Comparison of ENCODE assay signal across 14 cellular contexts in the genomic region with DNA sequence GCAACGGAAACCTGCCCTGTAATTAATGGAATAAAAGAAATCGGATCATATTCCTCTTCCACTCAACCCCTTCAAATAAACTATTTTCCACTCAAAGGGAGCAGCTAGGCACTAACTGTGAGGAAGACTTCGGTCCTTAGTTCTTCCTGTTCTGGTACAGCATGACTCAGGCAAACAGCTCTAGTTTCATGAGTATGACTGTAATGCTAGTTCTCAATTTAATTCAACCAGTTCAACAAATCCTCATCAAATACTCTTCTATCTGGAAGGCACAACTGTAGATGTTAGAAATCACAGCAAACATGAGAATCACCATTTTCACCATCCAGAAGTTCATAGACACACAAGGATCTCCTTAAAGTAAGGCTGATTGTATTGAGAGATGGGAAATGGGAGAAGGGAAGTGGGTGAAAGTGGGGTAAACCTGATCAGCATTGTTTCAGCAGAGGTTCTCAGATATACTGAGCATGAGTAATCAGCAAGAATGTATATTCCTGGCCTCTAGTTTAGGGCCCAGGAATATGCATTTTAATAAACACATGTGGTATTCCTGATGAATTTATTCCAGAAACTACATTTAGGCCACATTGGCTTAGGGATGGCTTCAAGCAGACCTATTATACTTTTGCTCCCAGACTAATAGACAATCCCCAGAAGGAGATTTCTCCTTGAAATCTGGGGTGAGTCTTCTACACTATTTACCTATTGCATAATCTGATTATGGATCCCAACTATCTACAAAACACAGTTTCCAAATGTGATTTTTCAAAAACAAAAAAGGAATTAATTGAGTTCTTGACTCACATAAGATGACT.
A peak's percentile ranks its signal among the peaks of the same experiment; 100 is the strongest.
DNase-seq lines count a peak whose midpoint lies in the region; ATAC-seq and TF ChIP-seq lines count a peak whose summit lies in the region.
"Had no signal": no experiment of that assay in that cellular context is flagged by ENCODE, and none has a peak within 500 bp of the region (broad histone marks: within the 10 kb centered on the region; RNA-seq: fewer than 3 reads in every experiment).

No MANE protein-coding gene starts in this region.

- H3K27me3 Mint-ChIP-seq in neural crest cell (ENCODE audit: low read depth): no peaks in the 10 kb centered on the region
- H3K27me3 Mint-ChIP-seq: activated CD8-positive, alpha-beta T cell treated with anti-CD3 and anti-CD28 coated beads for 36 hours; naive thymus-derived CD8-positive, alpha-beta T cell had no signal

- peak overlapping the region; percentile 37 for H3K27ac ChIP-seq in brain microvascular endothelial cell
- H3K27ac ChIP-seq: body of pancreas had no signal

- no peaks in the 10 kb centered on the region for H3K36me3 ChIP-seq in brain microvascular endothelial cell (replicated peaks)
- H3K36me3 ChIP-seq: MG63, tibial nerve had no signal

- TF ChIP-seq CTCF in brain microvascular endothelial cell (IDR thresholded peaks at IDR 0.05; ENCODE audit: low read depth, low read length, missing control alignments) (no peak), neural crest cell (conservative IDR thresholded peaks at IDR 0.05) (no peak)

- in situ Hi-C loops in brain microvascular endothelial cell (cut with HindIII; ENCODE audit: low pct_ligation_motif_present, low sequenced_read_pairs): no loop called here

- DNase-seq in LHCN-M2 (ENCODE audit: low read depth): peak; percentile 71
- peak; percentile 39 for DNase-seq in brain microvascular endothelial cell
- DNase-seq in neural crest cell (ENCODE audit: low read depth, low spot score): no peak
- no peak for DNase-seq in dedifferentiated amniotic fluid mesenchymal stem cell (ENCODE audit: extremely low spot score)
- DNase-seq in stimulated activated CD4-positive, alpha-beta T cell treated with anti-CD3 and anti-CD28 coated beads, Interleukin-2, amount 100 ng/mL, for 48 hours: no peak
- no peak for DNase-seq in stimulated activated naive CD4-positive, alpha-beta T cell (lab: John Stamatoyannopoulos, UW)
- DNase-seq: activated CD8-positive, alpha-beta T cell treated with anti-CD3 and anti-CD28 coated beads for 36 hours; body of pancreas; MG63; naive thymus-derived CD8-positive, alpha-beta T cell; stimulated activated CD4-positive, alpha-beta T cell treated with anti-CD3 and anti-CD28 coated beads, Interleukin-4, amount 100 ng/mL, for 4 hours had no signal

- H3K27ac Mint-ChIP-seq in neural crest cell (ENCODE audit: unreplicated experiment): peak overlapping the region; percentile 48
- H3K27ac Mint-ChIP-seq: activated CD8-positive, alpha-beta T cell treated with anti-CD3 and anti-CD28 coated beads for 36 hours; naive thymus-derived CD8-positive, alpha-beta T cell had no signal

- no peak overlapping the region for H3K4me3 ChIP-seq in brain microvascular endothelial cell (ENCODE audit: low read depth, low read length)
- H3K4me3 ChIP-seq: body of pancreas, MG63, tibial nerve had no signal

- ATAC-seq in GM18909 (IDR thresholded peaks at IDR 0.05; ENCODE audit: poor library complexity, unreplicated experiment) (peak; percentile 39), GM18511 (IDR thresholded peaks at IDR 0.05; ENCODE audit: unreplicated experiment) (no peak)
- ATAC-seq: activated CD8-positive, alpha-beta T cell treated with anti-CD3 and anti-CD28 coated beads for 36 hours; body of pancreas; naive thymus-derived CD8-positive, alpha-beta T cell had no signal

- H3K4me1 Mint-ChIP-seq in neural crest cell: peaks cover 29% of the 10 kb centered on the region

- H3K4me3 Mint-ChIP-seq in neural crest cell: no peak overlapping the region
- H3K4me3 Mint-ChIP-seq: activated CD8-positive, alpha-beta T cell treated with anti-CD3 and anti-CD28 coated beads for 36 hours; naive thymus-derived CD8-positive, alpha-beta T cell had no signal

- no peaks in the 10 kb centered on the region for H3K27me3 ChIP-seq in brain microvascular endothelial cell (replicated peaks)
- H3K27me3 ChIP-seq: body of pancreas, MG63, tibial nerve had no signal

- no peaks in the 10 kb centered on the region for H3K36me3 Mint-ChIP-seq in neural crest cell (ENCODE audit: low read depth)

- H3K9me3 Mint-ChIP-seq in neural crest cell: peaks cover 6% of the 10 kb centered on the region
- H3K9me3 Mint-ChIP-seq: activated CD8-positive, alpha-beta T cell treated with anti-CD3 and anti-CD28 coated beads for 36 hours; naive thymus-derived CD8-positive, alpha-beta T cell had no signal

Comparison
In these comparisons a context has a peak if more than half of its experiments do, and no peak if none do; other contexts are left out.
1. DNase-seq: peak in LHCN-M2 (single experiment) and brain microvascular endothelial cell (single experiment); none in neural crest cell (single experiment), dedifferentiated amniotic fluid mesenchymal stem cell (single experiment), stimulated activated CD4-positive, alpha-beta T cell treated with anti-CD3 and anti-CD28 coated beads, Interleukin-2, amount 100 ng/mL, for 48 hours (0 of 2) and stimulated activated naive CD4-positive, alpha-beta T cell (0 of 6).